1 cellular context compared by ENCODE assay signal in the genomic region with DNA sequence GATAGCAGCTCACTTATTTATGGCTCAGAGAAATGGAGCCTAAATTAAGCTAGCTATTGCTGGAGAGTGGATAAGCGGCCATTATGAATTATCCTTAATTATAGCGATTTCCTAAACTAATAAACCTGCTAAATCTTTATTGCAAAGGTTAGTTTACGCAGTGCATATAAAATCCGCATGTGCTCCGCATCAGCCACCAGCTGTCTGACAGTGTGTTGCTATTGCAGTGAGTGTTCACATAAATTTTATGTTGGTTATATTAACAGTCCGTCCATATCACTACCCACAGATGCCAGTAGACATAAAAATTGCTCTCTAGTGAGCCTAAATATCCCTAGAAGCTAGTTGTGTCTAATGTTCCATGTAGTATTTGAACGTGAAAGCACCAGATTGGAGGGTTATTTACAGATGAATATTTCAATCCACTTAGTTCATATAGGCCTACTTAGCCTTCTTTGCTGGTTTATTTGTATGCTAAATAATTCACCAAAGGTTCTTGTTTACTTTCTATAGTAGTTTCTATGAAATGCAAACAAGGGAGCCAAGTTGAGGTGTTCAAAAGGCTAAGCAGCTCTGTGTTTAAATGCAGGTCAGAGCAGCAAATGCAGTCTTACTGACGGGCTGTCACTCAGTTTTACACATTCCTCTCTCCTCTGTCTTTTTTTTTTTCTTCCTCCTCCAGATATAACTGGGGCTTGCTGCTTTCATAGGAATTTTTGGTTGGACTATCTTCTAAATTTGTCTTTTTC.
TF ChIP-seq lines count a peak whose summit lies in the region.

No MANE protein-coding gene starts in this region.

TF ChIP-seq in HepG2, 621 proteins besides CTCF, POLR2A, EP300 and RAD21 (continued from another document and continues in another):
- TF ChIP-seq, protein P1, sequence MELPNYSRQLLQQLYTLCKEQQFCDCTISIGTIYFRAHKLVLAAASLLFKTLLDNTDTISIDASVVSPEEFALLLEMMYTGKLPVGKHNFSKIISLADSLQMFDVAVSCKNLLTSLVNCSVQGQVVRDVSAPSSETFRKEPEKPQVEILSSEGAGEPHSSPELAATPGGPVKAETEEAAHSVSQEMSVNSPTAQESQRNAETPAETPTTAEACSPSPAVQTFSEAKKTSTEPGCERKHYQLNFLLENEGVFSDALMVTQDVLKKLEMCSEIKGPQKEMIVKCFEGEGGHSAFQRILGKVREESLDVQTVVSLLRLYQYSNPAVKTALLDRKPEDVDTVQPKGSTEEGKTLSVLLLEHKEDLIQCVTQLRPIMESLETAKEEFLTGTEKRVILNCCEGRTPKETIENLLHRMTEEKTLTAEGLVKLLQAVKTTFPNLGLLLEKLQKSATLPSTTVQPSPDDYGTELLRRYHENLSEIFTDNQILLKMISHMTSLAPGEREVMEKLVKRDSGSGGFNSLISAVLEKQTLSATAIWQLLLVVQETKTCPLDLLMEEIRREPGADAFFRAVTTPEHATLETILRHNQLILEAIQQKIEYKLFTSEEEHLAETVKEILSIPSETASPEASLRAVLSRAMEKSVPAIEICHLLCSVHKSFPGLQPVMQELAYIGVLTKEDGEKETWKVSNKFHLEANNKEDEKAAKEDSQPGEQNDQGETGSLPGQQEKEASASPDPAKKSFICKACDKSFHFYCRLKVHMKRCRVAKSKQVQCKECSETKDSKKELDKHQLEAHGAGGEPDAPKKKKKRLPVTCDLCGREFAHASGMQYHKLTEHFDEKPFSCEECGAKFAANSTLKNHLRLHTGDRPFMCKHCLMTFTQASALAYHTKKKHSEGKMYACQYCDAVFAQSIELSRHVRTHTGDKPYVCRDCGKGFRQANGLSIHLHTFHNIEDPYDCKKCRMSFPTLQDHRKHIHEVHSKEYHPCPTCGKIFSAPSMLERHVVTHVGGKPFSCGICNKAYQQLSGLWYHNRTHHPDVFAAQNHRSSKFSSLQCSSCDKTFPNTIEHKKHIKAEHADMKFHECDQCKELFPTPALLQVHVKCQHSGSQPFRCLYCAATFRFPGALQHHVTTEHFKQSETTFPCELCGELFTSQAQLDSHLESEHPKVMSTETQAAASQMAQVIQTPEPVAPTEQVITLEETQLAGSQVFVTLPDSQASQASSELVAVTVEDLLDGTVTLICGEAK (IDR thresholded peaks at IDR 0.05): no peak
- TF ChIP-seq, protein P1 (CRISPR knock-in tag; IDR thresholded peaks at IDR 0.05): no peak
- peak; percentile 41 for TF ChIP-seq TBL1XR1 (IDR thresholded peaks at IDR 0.05; ENCODE audit: borderline replicate concordance, low read length, partially characterized antibody)
- TF ChIP-seq ZSCAN31 (CRISPR knock-in tag; IDR thresholded peaks at IDR 0.05; ENCODE audit: low read depth): no peak
- no peak for TF ChIP-seq JUNB (CRISPR knock-in tag; IDR thresholded peaks at IDR 0.05; ENCODE audit: borderline replicate concordance)
- TF ChIP-seq, protein P2, sequence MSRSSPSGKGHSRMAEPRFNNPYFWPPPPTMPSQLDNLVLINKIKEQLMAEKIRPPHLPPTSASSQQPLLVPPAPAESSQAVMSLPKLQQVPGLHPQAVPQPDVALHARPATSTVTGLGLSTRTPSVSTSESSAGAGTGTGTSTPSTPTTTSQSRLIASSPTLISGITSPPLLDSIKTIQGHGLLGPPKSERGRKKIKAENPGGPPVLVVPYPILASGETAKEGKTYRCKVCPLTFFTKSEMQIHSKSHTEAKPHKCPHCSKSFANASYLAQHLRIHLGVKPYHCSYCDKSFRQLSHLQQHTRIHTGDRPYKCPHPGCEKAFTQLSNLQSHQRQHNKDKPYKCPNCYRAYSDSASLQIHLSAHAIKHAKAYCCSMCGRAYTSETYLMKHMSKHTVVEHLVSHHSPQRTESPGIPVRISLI (CRISPR knock-in tag; IDR thresholded peaks at IDR 0.05; ENCODE audit: borderline replicate concordance): peak; percentile 56; the same call in 1 of the 2 replicates
- TF ChIP-seq ZNF589 (CRISPR knock-in tag; conservative IDR thresholded peaks at IDR 0.05): no peak
- TF ChIP-seq, protein P3, sequence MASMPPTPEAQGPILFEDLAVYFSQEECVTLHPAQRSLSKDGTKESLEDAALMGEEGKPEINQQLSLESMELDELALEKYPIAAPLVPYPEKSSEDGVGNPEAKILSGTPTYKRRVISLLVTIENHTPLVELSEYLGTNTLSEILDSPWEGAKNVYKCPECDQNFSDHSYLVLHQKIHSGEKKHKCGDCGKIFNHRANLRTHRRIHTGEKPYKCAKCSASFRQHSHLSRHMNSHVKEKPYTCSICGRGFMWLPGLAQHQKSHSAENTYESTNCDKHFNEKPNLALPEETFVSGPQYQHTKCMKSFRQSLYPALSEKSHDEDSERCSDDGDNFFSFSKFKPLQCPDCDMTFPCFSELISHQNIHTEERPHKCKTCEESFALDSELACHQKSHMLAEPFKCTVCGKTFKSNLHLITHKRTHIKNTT (CRISPR knock-in tag; IDR thresholded peaks at IDR 0.05): no peak
- TF ChIP-seq ZC3H13 (CRISPR knock-in tag; IDR thresholded peaks at IDR 0.05): no peak
- TF ChIP-seq NFIC (IDR thresholded peaks at IDR 0.05; ENCODE audit: low read length): peak; percentile 39; the same call in 1 of the 2 replicates
- TF ChIP-seq MYC (CRISPR knock-in tag; IDR thresholded peaks at IDR 0.05; ENCODE audit: borderline replicate concordance): no peak
- TF ChIP-seq SP140L (CRISPR knock-in tag; IDR thresholded peaks at IDR 0.05; ENCODE audit: borderline replicate concordance): no peak
- no peak for TF ChIP-seq CENPX (CRISPR knock-in tag; IDR thresholded peaks at IDR 0.05)
- TF ChIP-seq, protein P4, sequence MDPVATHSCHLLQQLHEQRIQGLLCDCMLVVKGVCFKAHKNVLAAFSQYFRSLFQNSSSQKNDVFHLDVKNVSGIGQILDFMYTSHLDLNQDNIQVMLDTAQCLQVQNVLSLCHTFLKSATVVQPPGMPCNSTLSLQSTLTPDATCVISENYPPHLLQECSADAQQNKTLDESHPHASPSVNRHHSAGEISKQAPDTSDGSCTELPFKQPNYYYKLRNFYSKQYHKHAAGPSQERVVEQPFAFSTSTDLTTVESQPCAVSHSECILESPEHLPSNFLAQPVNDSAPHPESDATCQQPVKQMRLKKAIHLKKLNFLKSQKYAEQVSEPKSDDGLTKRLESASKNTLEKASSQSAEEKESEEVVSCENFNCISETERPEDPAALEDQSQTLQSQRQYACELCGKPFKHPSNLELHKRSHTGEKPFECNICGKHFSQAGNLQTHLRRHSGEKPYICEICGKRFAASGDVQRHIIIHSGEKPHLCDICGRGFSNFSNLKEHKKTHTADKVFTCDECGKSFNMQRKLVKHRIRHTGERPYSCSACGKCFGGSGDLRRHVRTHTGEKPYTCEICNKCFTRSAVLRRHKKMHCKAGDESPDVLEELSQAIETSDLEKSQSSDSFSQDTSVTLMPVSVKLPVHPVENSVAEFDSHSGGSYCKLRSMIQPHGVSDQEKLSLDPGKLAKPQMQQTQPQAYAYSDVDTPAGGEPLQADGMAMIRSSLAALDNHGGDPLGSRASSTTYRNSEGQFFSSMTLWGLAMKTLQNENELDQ (CRISPR knock-in tag; IDR thresholded peaks at IDR 0.05; ENCODE audit: borderline replicate concordance): no peak
- TF ChIP-seq RARG (CRISPR knock-in tag; IDR thresholded peaks at IDR 0.05; ENCODE audit: low read depth): no peak
- no peak for TF ChIP-seq ZNF501 (CRISPR knock-in tag; IDR thresholded peaks at IDR 0.05)
- TF ChIP-seq TOPORS (CRISPR knock-in tag; IDR thresholded peaks at IDR 0.05): no peak
- TF ChIP-seq, protein P5, sequence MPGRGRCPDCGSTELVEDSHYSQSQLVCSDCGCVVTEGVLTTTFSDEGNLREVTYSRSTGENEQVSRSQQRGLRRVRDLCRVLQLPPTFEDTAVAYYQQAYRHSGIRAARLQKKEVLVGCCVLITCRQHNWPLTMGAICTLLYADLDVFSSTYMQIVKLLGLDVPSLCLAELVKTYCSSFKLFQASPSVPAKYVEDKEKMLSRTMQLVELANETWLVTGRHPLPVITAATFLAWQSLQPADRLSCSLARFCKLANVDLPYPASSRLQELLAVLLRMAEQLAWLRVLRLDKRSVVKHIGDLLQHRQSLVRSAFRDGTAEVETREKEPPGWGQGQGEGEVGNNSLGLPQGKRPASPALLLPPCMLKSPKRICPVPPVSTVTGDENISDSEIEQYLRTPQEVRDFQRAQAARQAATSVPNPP (CRISPR knock-in tag; IDR thresholded peaks at IDR 0.05): no peak
- TF ChIP-seq TBX3 (IDR thresholded peaks at IDR 0.05; ENCODE audit: borderline replicate concordance): peak; percentile 79; the same call in 1 of the 2 replicates
- no peak for TF ChIP-seq ZNF619 (CRISPR knock-in tag; IDR thresholded peaks at IDR 0.05)
- TF ChIP-seq ZNF34 (CRISPR knock-in tag; IDR thresholded peaks at IDR 0.05; ENCODE audit: borderline replicate concordance): no peak
- TF ChIP-seq ARNTL (CRISPR knock-in tag; IDR thresholded peaks at IDR 0.05): no peak
- TF ChIP-seq, protein P6, sequence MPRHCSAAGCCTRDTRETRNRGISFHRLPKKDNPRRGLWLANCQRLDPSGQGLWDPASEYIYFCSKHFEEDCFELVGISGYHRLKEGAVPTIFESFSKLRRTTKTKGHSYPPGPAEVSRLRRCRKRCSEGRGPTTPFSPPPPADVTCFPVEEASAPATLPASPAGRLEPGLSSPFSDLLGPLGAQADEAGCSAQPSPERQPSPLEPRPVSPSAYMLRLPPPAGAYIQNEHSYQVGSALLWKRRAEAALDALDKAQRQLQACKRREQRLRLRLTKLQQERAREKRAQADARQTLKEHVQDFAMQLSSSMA (CRISPR knock-in tag; IDR thresholded peaks at IDR 0.05): no peak
- no peak for TF ChIP-seq ZNF792 (CRISPR knock-in tag; IDR thresholded peaks at IDR 0.05)
- no peak for TF ChIP-seq PRPF4 (IDR thresholded peaks at IDR 0.05; ENCODE audit: low read depth, low read length, poor library complexity, severe bottlenecking)
- TF ChIP-seq, protein P7, sequence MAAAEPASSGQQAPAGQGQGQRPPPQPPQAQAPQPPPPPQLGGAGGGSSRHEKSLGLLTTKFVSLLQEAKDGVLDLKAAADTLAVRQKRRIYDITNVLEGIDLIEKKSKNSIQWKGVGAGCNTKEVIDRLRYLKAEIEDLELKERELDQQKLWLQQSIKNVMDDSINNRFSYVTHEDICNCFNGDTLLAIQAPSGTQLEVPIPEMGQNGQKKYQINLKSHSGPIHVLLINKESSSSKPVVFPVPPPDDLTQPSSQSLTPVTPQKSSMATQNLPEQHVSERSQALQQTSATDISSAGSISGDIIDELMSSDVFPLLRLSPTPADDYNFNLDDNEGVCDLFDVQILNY (CRISPR knock-in tag; conservative IDR thresholded peaks at IDR 0.05): no peak
